Comparison of ENCODE assay signal across 8 cellular contexts in genomic region chr14:69475194-69475818, GRCh38. TPM values are rescaled to one million over a fixed set of nuclear protein-coding genes. Genes with fewer than 3 reads are reported as not detected.
A peak's percentile ranks its signal among the peaks of the same experiment; 100 is the strongest.
DNase-seq lines count a peak whose midpoint lies in the region; ATAC-seq and TF ChIP-seq lines count a peak whose summit lies in the region.

No MANE protein-coding gene starts in this region.

- H3K79me2 ChIP-seq in hepatocyte, result no peaks in the 10 kb centered on the region

- H4K20me1 ChIP-seq in hepatocyte (ENCODE audit: insufficient read depth, poor library complexity, severe bottlenecking), result no peaks in the 10 kb centered on the region

- no TSS peak for BruUV-seq in Calu3 (replicated peaks; lab: Mats Ljungman, UMichigan)

- H3K27me3 Mint-ChIP-seq in Calu3 (ENCODE audit: unreplicated experiment), result peaks cover 32% of the 10 kb centered on the region
- peaks cover 5% of the 10 kb centered on the region for H3K27me3 Mint-ChIP-seq in CD4-positive, alpha-beta T cell

- no peak overlapping the region for H3K4me3 Mint-ChIP-seq in Calu3 (ENCODE audit: low read depth, unreplicated experiment)
- H3K4me3 Mint-ChIP-seq in CD4-positive, alpha-beta T cell, result no peak overlapping the region

- no peaks in the 10 kb centered on the region for H3K9me3 Mint-ChIP-seq in Calu3 (ENCODE audit: low read depth, unreplicated experiment)
- H3K9me3 Mint-ChIP-seq in CD4-positive, alpha-beta T cell, result no peaks in the 10 kb centered on the region

- 68% methylated on average over 8 of the region's 8 CpGs for WGBS in hepatocyte (ENCODE audit: low lambda C conversion rate, missing lambda C conversion rate)

- CTCF ChIA-PET in Calu3 (lab: Charles Lee), result interaction anchor here (0.6 to 1.7 kb wide), 15 partner anchors 9 to 845 kb away, joined by 3 to 6 read pairs (median 3); partner anchors contain the start of gene CCDC177
- CTCF ChIA-PET in HEK293T (lab: Yijun Ruan, JAX), result interaction anchor here (1.0 to 1.3 kb wide), 3 partner anchors 29 to 43 kb away, joined by 3 read pairs; no protein-coding TSS in a partner anchor
- CTCF ChIA-PET in CD4-positive, alpha-beta T cell (lab: Charles Lee), result no interaction called here

- DNase-seq in Calu3 (peak; percentile 48), HEK293T (ENCODE audit: extremely low spot score) (peak; percentile 53), RPMI7951 (ENCODE audit: low read depth) (peak; percentile 35), hepatocyte (ENCODE audit: low spot score) (peak; percentile 7), globus pallidus (ENCODE audit: low spot score) (no peak), NCI-H187 (lab: John Stamatoyannopoulos, UW) (no peak)
- DNase-seq in CD4-positive, alpha-beta T cell, result no peak

- H3K4me2 ChIP-seq in hepatocyte, result no peak overlapping the region

- no peaks in the 10 kb centered on the region for H3K9me2 ChIP-seq in hepatocyte (replicated peaks; ENCODE audit: insufficient read depth)

- no peak overlapping the region for H3K27ac Mint-ChIP-seq in Calu3 (ENCODE audit: unreplicated experiment)
- no peak overlapping the region for H3K27ac Mint-ChIP-seq in CD4-positive, alpha-beta T cell

- H3K4me3 ChIP-seq in hepatocyte, result no peak overlapping the region

- no peak overlapping the region for H2AFZ ChIP-seq in hepatocyte

- ATAC-seq in HG03521 (IDR thresholded peaks at IDR 0.05; ENCODE audit: unreplicated experiment), result no peak
- ATAC-seq in CD4-positive, alpha-beta T cell (ENCODE audit: poor library complexity), result no peak

- H3K27me3 ChIP-seq in hepatocyte, result no peaks in the 10 kb centered on the region
- H3K27me3 ChIP-seq in CD4-positive, alpha-beta T cell (ENCODE audit: control insufficient read depth, insufficient read depth, low read length), result no peaks in the 10 kb centered on the region

- no peaks in the 10 kb centered on the region for H3K9me3 ChIP-seq in hepatocyte (ENCODE audit: low read depth)
- no peaks in the 10 kb centered on the region for H3K9me3 ChIP-seq in CD4-positive, alpha-beta T cell (ENCODE audit: control insufficient read depth, low read length)

- no peaks in the 10 kb centered on the region for H3K4me1 ChIP-seq in hepatocyte (ENCODE audit: insufficient read depth)

- POLR2A ChIA-PET in HEK293T (lab: Yijun Ruan, JAX), result interaction anchor here (0.9 kb wide), 1 partner anchor 77 kb away, joined by 3 read pairs; the partner anchor contains the start of genes ERH and SLC39A9
- POLR2A ChIA-PET in CD4-positive, alpha-beta T cell (lab: Charles Lee), result no interaction called here

- H3K27ac ChIP-seq in hepatocyte, result no peak overlapping the region
- no peak overlapping the region for H3K27ac ChIP-seq in CD4-positive, alpha-beta T cell (ENCODE audit: low read depth, low read length)

- H3K4me1 Mint-ChIP-seq in Calu3 (ENCODE audit: low read depth, unreplicated experiment), result no peaks in the 10 kb centered on the region
- H3K4me1 Mint-ChIP-seq in CD4-positive, alpha-beta T cell (ENCODE audit: low read depth), result no peaks in the 10 kb centered on the region

- intact Hi-C loops in Calu3 (cut with micrococcal nuclease; ENCODE audit: unreplicated experiment), result loop anchor here (5.0 to 10.0 kb wide), 2 partner anchors 99 to 233 kb away; partner anchors contain the start of gene CCDC177
- intact Hi-C loops in CD4-positive, alpha-beta T cell (cut with DNase I, micrococcal nuclease), result no loop called here

- TF ChIP-seq CTCF in Calu3 (IDR thresholded peaks at IDR 0.05; ENCODE audit: unreplicated experiment), result peak; percentile 59
- TF ChIP-seq CTCF in hepatocyte (IDR thresholded peaks at IDR 0.05; ENCODE audit: poor library complexity), result peak; percentile 28
- no peak for TF ChIP-seq CTCF in CD4-positive, alpha-beta T cell (IDR thresholded peaks at IDR 0.05)

- no peaks in the 10 kb centered on the region for H3K36me3 Mint-ChIP-seq in Calu3 (ENCODE audit: insufficient read depth, unreplicated experiment)
- no peaks in the 10 kb centered on the region for H3K36me3 Mint-ChIP-seq in CD4-positive, alpha-beta T cell (ENCODE audit: low read depth)

- H3K36me3 ChIP-seq in hepatocyte (replicated peaks; ENCODE audit: insufficient read depth, low read depth), result no peaks in the 10 kb centered on the region

TF ChIP-seq in HEK293T, 16 proteins besides CTCF, POLR2A, EP300 and RAD21:
- TF ChIP-seq TARDBP (IDR thresholded peaks at IDR 0.05) (no peak), HDGF (IDR thresholded peaks at IDR 0.05; ENCODE audit: borderline replicate concordance) (no peak), BHLHE40 (IDR thresholded peaks at IDR 0.05; ENCODE audit: borderline replicate concordance) (no peak), FOXA1 (IDR thresholded peaks at IDR 0.05) (no peak), LEF1 (IDR thresholded peaks at IDR 0.05; ENCODE audit: borderline replicate concordance) (no peak), CTBP1 (IDR thresholded peaks at IDR 0.05; ENCODE audit: borderline replicate concordance) (no peak), ZNF384 (IDR thresholded peaks at IDR 0.05) (no peak), ELF4 (IDR thresholded peaks at IDR 0.05) (no peak)

RNA-seq across cellular contexts. Expression of gene PLEKHD1, which starts 9.2 kb away (rescaled TPM):
- total RNA-seq in Calu3 (2022) (0.56 and 0.73 TPM in 2 replicates), hepatocyte (not detected in 2 replicates)
- not detected in 2 replicates for total RNA-seq in RPMI7951 (2014; rRNA removed; shearing (Covaris generic))
- not detected in 2 replicates for polyA plus RNA-seq in hepatocyte
- total RNA-seq in CD4-positive, alpha-beta T cell, result under 1 TPM; 0.47 to 0.63 TPM

Comparison
In these comparisons a context has a peak if more than half of its experiments do, and no peak if none do; other contexts are left out.
1. DNase-seq: peak in Calu3 (single experiment), HEK293T (single experiment), RPMI7951 (single experiment) and hepatocyte (single experiment); none in globus pallidus (single experiment), NCI-H187 (0 of 2) and CD4-positive, alpha-beta T cell (0 of 10).